ENCODE assay signal across 1 cellular context in the genomic region with DNA sequence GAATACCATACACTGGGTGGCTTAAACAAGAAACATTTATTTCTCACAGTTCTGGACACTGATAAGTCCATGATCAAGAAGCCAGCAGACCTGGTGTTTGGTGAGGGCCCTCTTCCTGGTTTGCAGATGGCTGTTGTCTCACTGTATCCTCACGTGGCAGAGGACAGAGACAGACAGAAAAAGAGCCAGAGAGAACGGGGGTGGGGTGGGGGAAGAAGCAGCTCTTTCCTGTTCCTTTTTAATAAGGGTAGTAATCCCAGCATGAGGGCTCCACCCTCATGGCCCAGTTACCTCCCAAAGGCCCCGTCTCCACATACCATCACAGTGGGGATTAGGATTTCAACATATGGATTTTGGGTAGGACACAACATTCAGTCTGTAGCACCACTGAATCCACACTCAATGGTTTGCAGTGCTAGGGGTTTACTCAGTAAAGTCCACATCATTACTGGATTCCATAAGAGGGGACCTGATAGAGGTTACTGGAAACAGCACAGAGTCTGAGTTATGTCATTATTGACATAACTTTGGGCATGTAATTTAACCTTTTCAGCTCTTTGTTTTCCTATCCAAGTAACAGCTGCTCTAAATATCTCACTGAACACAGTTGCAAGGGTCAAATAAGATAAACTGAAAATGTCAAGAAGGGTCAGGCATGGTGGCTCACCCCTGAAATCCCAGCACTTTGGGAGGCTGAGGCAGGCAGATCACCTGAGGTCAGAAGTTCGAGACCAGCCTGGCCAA.
TF ChIP-seq lines count a peak whose summit lies in the region.

No MANE protein-coding gene starts in this region.

TF ChIP-seq in HepG2, 621 proteins besides CTCF, POLR2A, EP300 and RAD21 (continued from another document and continues in another):
- TF ChIP-seq, protein P1, sequence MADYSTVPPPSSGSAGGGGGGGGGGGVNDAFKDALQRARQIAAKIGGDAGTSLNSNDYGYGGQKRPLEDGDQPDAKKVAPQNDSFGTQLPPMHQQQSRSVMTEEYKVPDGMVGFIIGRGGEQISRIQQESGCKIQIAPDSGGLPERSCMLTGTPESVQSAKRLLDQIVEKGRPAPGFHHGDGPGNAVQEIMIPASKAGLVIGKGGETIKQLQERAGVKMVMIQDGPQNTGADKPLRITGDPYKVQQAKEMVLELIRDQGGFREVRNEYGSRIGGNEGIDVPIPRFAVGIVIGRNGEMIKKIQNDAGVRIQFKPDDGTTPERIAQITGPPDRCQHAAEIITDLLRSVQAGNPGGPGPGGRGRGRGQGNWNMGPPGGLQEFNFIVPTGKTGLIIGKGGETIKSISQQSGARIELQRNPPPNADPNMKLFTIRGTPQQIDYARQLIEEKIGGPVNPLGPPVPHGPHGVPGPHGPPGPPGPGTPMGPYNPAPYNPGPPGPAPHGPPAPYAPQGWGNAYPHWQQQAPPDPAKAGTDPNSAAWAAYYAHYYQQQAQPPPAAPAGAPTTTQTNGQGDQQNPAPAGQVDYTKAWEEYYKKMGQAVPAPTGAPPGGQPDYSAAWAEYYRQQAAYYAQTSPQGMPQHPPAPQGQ (CRISPR knock-in tag; IDR thresholded peaks at IDR 0.05; ENCODE audit: borderline replicate concordance), result no peak
- peak; percentile 86 for TF ChIP-seq MEF2D (CRISPR knock-in tag; IDR thresholded peaks at IDR 0.05)
- no peak for TF ChIP-seq ZNF350 (CRISPR knock-in tag; IDR thresholded peaks at IDR 0.05; ENCODE audit: borderline replicate concordance, low read depth)
- no peak for TF ChIP-seq HNRNPUL1 (IDR thresholded peaks at IDR 0.05; ENCODE audit: low read depth, low read length)
- peak; percentile 82 for TF ChIP-seq ISL2 (CRISPR knock-in tag; IDR thresholded peaks at IDR 0.05)
- TF ChIP-seq, protein P2, sequence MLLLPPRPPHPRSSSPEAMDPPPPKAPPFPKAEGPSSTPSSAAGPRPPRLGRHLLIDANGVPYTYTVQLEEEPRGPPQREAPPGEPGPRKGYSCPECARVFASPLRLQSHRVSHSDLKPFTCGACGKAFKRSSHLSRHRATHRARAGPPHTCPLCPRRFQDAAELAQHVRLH (CRISPR knock-in tag; IDR thresholded peaks at IDR 0.05; ENCODE audit: borderline replicate concordance, low read depth), result no peak
- TF ChIP-seq ZNF883 (CRISPR knock-in tag; IDR thresholded peaks at IDR 0.05; ENCODE audit: not compliant biosample characterization), result no peak
- TF ChIP-seq, protein P3, sequence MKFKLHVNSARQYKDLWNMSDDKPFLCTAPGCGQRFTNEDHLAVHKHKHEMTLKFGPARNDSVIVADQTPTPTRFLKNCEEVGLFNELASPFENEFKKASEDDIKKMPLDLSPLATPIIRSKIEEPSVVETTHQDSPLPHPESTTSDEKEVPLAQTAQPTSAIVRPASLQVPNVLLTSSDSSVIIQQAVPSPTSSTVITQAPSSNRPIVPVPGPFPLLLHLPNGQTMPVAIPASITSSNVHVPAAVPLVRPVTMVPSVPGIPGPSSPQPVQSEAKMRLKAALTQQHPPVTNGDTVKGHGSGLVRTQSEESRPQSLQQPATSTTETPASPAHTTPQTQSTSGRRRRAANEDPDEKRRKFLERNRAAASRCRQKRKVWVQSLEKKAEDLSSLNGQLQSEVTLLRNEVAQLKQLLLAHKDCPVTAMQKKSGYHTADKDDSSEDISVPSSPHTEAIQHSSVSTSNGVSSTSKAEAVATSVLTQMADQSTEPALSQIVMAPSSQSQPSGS (CRISPR knock-in tag; IDR thresholded peaks at IDR 0.05), result peak; percentile 78
- TF ChIP-seq, protein P4, sequence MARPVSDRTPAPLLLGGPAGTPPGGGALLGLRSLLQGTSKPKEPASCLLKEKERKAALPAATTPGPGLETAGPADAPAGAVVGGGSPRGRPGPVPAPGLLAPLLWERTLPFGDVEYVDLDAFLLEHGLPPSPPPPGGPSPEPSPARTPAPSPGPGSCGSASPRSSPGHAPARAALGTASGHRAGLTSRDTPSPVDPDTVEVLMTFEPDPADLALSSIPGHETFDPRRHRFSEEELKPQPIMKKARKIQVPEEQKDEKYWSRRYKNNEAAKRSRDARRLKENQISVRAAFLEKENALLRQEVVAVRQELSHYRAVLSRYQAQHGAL (CRISPR knock-in tag; IDR thresholded peaks at IDR 0.05; ENCODE audit: not compliant biosample characterization), result no peak
- TF ChIP-seq, protein P5, sequence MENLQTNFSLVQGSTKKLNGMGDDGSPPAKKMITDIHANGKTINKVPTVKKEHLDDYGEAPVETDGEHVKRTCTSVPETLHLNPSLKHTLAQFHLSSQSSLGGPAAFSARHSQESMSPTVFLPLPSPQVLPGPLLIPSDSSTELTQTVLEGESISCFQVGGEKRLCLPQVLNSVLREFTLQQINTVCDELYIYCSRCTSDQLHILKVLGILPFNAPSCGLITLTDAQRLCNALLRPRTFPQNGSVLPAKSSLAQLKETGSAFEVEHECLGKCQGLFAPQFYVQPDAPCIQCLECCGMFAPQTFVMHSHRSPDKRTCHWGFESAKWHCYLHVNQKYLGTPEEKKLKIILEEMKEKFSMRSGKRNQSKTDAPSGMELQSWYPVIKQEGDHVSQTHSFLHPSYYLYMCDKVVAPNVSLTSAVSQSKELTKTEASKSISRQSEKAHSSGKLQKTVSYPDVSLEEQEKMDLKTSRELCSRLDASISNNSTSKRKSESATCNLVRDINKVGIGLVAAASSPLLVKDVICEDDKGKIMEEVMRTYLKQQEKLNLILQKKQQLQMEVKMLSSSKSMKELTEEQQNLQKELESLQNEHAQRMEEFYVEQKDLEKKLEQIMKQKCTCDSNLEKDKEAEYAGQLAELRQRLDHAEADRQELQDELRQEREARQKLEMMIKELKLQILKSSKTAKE (CRISPR knock-in tag; IDR thresholded peaks at IDR 0.05; ENCODE audit: borderline replicate concordance), result peak; percentile 69; the same call in 1 of the 2 replicates
- TF ChIP-seq, protein P6, sequence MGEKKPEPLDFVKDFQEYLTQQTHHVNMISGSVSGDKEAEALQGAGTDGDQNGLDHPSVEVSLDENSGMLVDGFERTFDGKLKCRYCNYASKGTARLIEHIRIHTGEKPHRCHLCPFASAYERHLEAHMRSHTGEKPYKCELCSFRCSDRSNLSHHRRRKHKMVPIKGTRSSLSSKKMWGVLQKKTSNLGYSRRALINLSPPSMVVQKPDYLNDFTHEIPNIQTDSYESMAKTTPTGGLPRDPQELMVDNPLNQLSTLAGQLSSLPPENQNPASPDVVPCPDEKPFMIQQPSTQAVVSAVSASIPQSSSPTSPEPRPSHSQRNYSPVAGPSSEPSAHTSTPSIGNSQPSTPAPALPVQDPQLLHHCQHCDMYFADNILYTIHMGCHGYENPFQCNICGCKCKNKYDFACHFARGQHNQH (CRISPR knock-in tag; IDR thresholded peaks at IDR 0.05), result peak; percentile 64; the same call in 1 of the 2 replicates
- no peak for TF ChIP-seq NRL (CRISPR knock-in tag; IDR thresholded peaks at IDR 0.05; ENCODE audit: borderline replicate concordance)
- TF ChIP-seq, protein P7, sequence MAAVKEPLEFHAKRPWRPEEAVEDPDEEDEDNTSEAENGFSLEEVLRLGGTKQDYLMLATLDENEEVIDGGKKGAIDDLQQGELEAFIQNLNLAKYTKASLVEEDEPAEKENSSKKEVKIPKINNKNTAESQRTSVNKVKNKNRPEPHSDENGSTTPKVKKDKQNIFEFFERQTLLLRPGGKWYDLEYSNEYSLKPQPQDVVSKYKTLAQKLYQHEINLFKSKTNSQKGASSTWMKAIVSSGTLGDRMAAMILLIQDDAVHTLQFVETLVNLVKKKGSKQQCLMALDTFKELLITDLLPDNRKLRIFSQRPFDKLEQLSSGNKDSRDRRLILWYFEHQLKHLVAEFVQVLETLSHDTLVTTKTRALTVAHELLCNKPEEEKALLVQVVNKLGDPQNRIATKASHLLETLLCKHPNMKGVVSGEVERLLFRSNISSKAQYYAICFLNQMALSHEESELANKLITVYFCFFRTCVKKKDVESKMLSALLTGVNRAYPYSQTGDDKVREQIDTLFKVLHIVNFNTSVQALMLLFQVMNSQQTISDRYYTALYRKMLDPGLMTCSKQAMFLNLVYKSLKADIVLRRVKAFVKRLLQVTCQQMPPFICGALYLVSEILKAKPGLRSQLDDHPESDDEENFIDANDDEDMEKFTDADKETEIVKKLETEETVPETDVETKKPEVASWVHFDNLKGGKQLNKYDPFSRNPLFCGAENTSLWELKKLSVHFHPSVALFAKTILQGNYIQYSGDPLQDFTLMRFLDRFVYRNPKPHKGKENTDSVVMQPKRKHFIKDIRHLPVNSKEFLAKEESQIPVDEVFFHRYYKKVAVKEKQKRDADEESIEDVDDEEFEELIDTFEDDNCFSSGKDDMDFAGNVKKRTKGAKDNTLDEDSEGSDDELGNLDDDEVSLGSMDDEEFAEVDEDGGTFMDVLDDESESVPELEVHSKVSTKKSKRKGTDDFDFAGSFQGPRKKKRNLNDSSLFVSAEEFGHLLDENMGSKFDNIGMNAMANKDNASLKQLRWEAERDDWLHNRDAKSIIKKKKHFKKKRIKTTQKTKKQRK (IDR thresholded peaks at IDR 0.05; ENCODE audit: low read length), result no peak
- no peak for TF ChIP-seq SP1 (IDR thresholded peaks at IDR 0.05)
- no peak for TF ChIP-seq SP1 (CRISPR knock-in tag; IDR thresholded peaks at IDR 0.05)
- TF ChIP-seq, protein P8, sequence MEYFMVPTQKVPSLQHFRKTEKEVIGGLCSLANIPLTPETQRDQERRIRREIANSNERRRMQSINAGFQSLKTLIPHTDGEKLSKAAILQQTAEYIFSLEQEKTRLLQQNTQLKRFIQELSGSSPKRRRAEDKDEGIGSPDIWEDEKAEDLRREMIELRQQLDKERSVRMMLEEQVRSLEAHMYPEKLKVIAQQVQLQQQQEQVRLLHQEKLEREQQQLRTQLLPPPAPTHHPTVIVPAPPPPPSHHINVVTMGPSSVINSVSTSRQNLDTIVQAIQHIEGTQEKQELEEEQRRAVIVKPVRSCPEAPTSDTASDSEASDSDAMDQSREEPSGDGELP (IDR thresholded peaks at IDR 0.05; ENCODE audit: borderline replicate concordance, low read depth), result peak; percentile 93
- TF ChIP-seq ZNF674 (CRISPR knock-in tag; IDR thresholded peaks at IDR 0.05; ENCODE audit: low read depth), result no peak
- TF ChIP-seq PCBP1 (IDR thresholded peaks at IDR 0.05; ENCODE audit: borderline replicate concordance, low read depth, low read length), result no peak
- TF ChIP-seq ZNF33A (CRISPR knock-in tag; IDR thresholded peaks at IDR 0.05; ENCODE audit: borderline replicate concordance), result no peak
- TF ChIP-seq CC2D1A (CRISPR knock-in tag; IDR thresholded peaks at IDR 0.05), result 0 out of 2 replicates have a peak, but pooled peaks have one; percentile 39
- TF ChIP-seq HNRNPH1 (optimal IDR thresholded peaks at IDR 0.05; ENCODE audit: low read depth, low read length), result no peak
- TF ChIP-seq HOXA7 (CRISPR knock-in tag; IDR thresholded peaks at IDR 0.05), result no peak
- TF ChIP-seq ATAD3A (CRISPR knock-in tag; IDR thresholded peaks at IDR 0.05), result no peak
- TF ChIP-seq, protein P9, sequence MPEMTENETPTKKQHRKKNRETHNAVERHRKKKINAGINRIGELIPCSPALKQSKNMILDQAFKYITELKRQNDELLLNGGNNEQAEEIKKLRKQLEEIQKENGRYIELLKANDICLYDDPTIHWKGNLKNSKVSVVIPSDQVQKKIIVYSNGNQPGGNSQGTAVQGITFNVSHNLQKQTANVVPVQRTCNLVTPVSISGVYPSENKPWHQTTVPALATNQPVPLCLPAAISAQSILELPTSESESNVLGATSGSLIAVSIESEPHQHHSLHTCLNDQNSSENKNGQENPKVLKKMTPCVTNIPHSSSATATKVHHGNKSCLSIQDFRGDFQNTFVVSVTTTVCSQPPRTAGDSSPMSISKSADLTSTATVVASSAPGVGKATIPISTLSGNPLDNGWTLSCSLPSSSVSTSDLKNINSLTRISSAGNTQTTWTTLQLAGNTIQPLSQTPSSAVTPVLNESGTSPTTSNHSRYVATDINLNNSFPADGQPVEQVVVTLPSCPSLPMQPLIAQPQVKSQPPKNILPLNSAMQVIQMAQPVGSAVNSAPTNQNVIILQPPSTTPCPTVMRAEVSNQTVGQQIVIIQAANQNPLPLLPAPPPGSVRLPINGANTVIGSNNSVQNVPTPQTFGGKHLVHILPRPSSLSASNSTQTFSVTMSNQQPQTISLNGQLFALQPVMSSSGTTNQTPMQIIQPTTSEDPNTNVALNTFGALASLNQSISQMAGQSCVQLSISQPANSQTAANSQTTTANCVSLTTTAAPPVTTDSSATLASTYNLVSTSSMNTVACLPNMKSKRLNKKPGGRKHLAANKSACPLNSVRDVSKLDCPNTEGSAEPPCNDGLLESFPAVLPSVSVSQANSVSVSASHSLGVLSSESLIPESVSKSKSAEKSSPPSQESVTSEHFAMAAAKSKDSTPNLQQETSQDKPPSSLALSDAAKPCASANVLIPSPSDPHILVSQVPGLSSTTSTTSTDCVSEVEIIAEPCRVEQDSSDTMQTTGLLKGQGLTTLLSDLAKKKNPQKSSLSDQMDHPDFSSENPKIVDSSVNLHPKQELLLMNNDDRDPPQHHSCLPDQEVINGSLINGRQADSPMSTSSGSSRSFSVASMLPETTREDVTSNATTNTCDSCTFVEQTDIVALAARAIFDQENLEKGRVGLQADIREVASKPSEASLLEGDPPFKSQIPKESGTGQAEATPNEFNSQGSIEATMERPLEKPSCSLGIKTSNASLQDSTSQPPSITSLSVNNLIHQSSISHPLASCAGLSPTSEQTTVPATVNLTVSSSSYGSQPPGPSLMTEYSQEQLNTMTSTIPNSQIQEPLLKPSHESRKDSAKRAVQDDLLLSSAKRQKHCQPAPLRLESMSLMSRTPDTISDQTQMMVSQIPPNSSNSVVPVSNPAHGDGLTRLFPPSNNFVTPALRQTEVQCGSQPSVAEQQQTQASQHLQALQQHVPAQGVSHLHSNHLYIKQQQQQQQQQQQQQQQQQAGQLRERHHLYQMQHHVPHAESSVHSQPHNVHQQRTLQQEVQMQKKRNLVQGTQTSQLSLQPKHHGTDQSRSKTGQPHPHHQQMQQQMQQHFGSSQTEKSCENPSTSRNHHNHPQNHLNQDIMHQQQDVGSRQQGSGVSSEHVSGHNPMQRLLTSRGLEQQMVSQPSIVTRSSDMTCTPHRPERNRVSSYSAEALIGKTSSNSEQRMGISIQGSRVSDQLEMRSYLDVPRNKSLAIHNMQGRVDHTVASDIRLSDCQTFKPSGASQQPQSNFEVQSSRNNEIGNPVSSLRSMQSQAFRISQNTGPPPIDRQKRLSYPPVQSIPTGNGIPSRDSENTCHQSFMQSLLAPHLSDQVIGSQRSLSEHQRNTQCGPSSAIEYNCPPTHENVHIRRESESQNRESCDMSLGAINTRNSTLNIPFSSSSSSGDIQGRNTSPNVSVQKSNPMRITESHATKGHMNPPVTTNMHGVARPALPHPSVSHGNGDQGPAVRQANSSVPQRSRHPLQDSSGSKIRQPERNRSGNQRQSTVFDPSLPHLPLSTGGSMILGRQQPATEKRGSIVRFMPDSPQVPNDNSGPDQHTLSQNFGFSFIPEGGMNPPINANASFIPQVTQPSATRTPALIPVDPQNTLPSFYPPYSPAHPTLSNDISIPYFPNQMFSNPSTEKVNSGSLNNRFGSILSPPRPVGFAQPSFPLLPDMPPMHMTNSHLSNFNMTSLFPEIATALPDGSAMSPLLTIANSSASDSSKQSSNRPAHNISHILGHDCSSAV (CRISPR knock-in tag; IDR thresholded peaks at IDR 0.05; ENCODE audit: borderline replicate concordance), result no peak
- TF ChIP-seq ZNF737 (CRISPR knock-in tag; IDR thresholded peaks at IDR 0.05; ENCODE audit: borderline replicate concordance), result no peak
- no peak for TF ChIP-seq ZNF451 (CRISPR knock-in tag; IDR thresholded peaks at IDR 0.05)
- TF ChIP-seq CHD4 (IDR thresholded peaks at IDR 0.05; ENCODE audit: borderline replicate concordance, low read length), result no peak
- no peak for TF ChIP-seq FOXM1 (CRISPR knock-in tag; IDR thresholded peaks at IDR 0.05)
- TF ChIP-seq, protein P10, sequence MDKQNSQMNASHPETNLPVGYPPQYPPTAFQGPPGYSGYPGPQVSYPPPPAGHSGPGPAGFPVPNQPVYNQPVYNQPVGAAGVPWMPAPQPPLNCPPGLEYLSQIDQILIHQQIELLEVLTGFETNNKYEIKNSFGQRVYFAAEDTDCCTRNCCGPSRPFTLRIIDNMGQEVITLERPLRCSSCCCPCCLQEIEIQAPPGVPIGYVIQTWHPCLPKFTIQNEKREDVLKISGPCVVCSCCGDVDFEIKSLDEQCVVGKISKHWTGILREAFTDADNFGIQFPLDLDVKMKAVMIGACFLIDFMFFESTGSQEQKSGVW (CRISPR knock-in tag; IDR thresholded peaks at IDR 0.05; ENCODE audit: borderline replicate concordance), result no peak
- TF ChIP-seq HOXA5 (CRISPR knock-in tag; IDR thresholded peaks at IDR 0.05), result peak; percentile 65; the same call in 1 of the 2 replicates
